Comparison of ENCODE assay signal across 27 cellular contexts in the genomic region with DNA sequence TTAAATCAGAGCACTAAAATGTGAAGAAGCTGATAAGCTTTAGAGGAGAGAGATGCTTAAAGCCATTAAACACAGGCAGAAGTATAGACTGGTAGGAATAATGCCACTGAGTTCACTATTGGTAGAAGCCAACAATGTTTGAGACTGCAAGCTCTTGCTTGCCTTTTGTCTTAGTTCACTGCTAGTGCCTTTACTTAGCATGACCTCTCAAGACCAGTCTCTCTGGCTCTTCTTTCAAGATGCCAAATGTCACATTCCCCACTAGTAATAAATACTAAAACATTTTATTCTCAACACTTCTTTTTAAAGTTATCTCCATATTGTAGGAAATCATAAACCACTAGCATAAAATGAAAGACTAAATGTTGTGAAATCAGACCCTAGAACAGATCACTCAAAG. TPM values are rescaled to one million over a fixed set of nuclear protein-coding genes. Genes with fewer than 3 reads are reported as not detected.
DNase-seq lines count a peak whose midpoint lies in the region; ATAC-seq and TF ChIP-seq lines count a peak whose summit lies in the region.
"Had no signal": no experiment of that assay in that cellular context is flagged by ENCODE, and none has a peak within 500 bp of the region (broad histone marks: within the 10 kb centered on the region; RNA-seq: fewer than 3 reads in every experiment).

No MANE protein-coding gene starts in this region.

- peaks cover 10% of the 10 kb centered on the region for H3K4me1 Mint-ChIP-seq in stimulated activated naive CD8-positive, alpha-beta T cell treated with anti-CD3 and anti-CD28 coated beads, Interleukin-15, amount 100 ng/mL, for 72 hours
- H3K4me1 Mint-ChIP-seq: nephron progenitor cell had no signal

- no peaks in the 10 kb centered on the region for H3K9me3 Mint-ChIP-seq in stimulated activated naive CD8-positive, alpha-beta T cell treated with anti-CD3 and anti-CD28 coated beads, Interleukin-15, amount 100 ng/mL, for 72 hours
- H3K9me3 Mint-ChIP-seq: activated T-cell treated with anti-CD3 and anti-CD28 coated beads, Interleukin-2, amount 50 U/mL, for 4 hours; brain; IgD-negative memory B cell; nephron progenitor cell had no signal

- ATAC-seq in stimulated activated naive CD8-positive, alpha-beta T cell treated with anti-CD3 and anti-CD28 coated beads, Interleukin-15, amount 100 ng/mL, for 72 hours, result peak; percentile 46
- no peak for ATAC-seq in stimulated activated naive CD8-positive, alpha-beta T cell treated with anti-CD3 and anti-CD28 coated beads, Interleukin-15, Interleukin-2, amounts not matched to agents 100 U/mL and 50 U/mL, for 24 hours
- ATAC-seq in left lobe of liver (peak; percentile 19), GM18505 (IDR thresholded peaks at IDR 0.05; ENCODE audit: unreplicated experiment) (no peak)
- ATAC-seq: activated T-cell treated with anti-CD3 and anti-CD28 coated beads, Interleukin-2, amount 50 U/mL, for 4 hours; gastroesophageal sphincter; lower lobe of right lung had no signal

- peak; percentile 7 for DNase-seq in DMS53 (lab: John Stamatoyannopoulos, UW)
- no peak for DNase-seq in DMS53 treated with DMSO at 0.1 percent for 48 hours (lab: John Stamatoyannopoulos, UW; ENCODE audit: unreplicated experiment)
- no peak for DNase-seq in stimulated activated naive CD8-positive, alpha-beta T cell treated with anti-CD3 and anti-CD28 coated beads, Interleukin-15, amount 100 ng/mL, for 72 hours
- no peak for DNase-seq in stimulated activated naive CD8-positive, alpha-beta T cell treated with anti-CD3 and anti-CD28 coated beads, Interleukin-15, Interleukin-2, amounts not matched to agents 100 U/mL and 50 U/mL, for 24 hours
- DNase-seq in left lobe of liver (ENCODE audit: low spot score), result no peak
- DNase-seq in GF-D8 (lab: John Stamatoyannopoulos, UW), result no peak
- no peak for DNase-seq in NCI-H128 (lab: John Stamatoyannopoulos, UW; ENCODE audit: unreplicated experiment)
- DNase-seq: 8988T; activated CD4-positive, alpha-beta T cell treated with anti-CD3 and anti-CD28 coated beads for 4 hours; activated gamma-delta T cell treated with Interleukin-2 at 50 U/mL for 16 hours; activated T-cell treated with anti-CD3 and anti-CD28 coated beads, Interleukin-2, amount 50 U/mL, for 4 hours; adrenal gland; Caco-2; lower lobe of right lung; NCI-H1092; NCI-H187; NCI-H524; nephron progenitor cell; NK-92 treated with Interleukin-12 subunit alpha and Interleukin-12 subunit beta, amount 100 ng/mL, for 24 hours; ovary; SHP77; stimulated activated naive CD4-positive, alpha-beta T cell treated with Interleukin-2 at 50 U/mL for 16 hours; testis had no signal

- H3K27ac Mint-ChIP-seq in stimulated activated naive CD8-positive, alpha-beta T cell treated with anti-CD3 and anti-CD28 coated beads, Interleukin-15, amount 100 ng/mL, for 72 hours, result no peak overlapping the region
- H3K27ac Mint-ChIP-seq: IgD-negative memory B cell, nephron progenitor cell had no signal

- no peaks in the 10 kb centered on the region for H3K27me3 Mint-ChIP-seq in stimulated activated naive CD8-positive, alpha-beta T cell treated with anti-CD3 and anti-CD28 coated beads, Interleukin-15, amount 100 ng/mL, for 72 hours
- H3K27me3 Mint-ChIP-seq: brain, IgD-negative memory B cell had no signal

- no peak overlapping the region for H3K4me3 Mint-ChIP-seq in stimulated activated naive CD8-positive, alpha-beta T cell treated with anti-CD3 and anti-CD28 coated beads, Interleukin-15, amount 100 ng/mL, for 72 hours
- H3K4me3 Mint-ChIP-seq: activated T-cell treated with anti-CD3 and anti-CD28 coated beads, Interleukin-2, amount 50 U/mL, for 4 hours; brain; IgD-negative memory B cell; nephron progenitor cell had no signal

- TF ChIP-seq POLR2A in GM18505 (IDR thresholded peaks at IDR 0.05; ENCODE audit: borderline replicate concordance, extremely low read depth, insufficient read depth, insufficient read length), result no peak

RNA-seq across cellular contexts. Expression of gene PJA2, which starts 57.8 kb away (rescaled TPM):
- total RNA-seq in left lobe of liver, result 38.9 TPM

Comparison
In these comparisons a context has a peak if more than half of its experiments do, and no peak if none do; other contexts are left out.
1. ATAC-seq: peak in stimulated activated naive CD8-positive, alpha-beta T cell treated with anti-CD3 and anti-CD28 coated beads, Interleukin-15, amount 100 ng/mL, for 72 hours (single experiment) and left lobe of liver (single experiment); none in stimulated activated naive CD8-positive, alpha-beta T cell treated with anti-CD3 and anti-CD28 coated beads, Interleukin-15, Interleukin-2, amounts not matched to agents 100 U/mL and 50 U/mL, for 24 hours (single experiment) and GM18505 (single experiment).